8 cellular contexts compared by ENCODE assay signal in the genomic region with DNA sequence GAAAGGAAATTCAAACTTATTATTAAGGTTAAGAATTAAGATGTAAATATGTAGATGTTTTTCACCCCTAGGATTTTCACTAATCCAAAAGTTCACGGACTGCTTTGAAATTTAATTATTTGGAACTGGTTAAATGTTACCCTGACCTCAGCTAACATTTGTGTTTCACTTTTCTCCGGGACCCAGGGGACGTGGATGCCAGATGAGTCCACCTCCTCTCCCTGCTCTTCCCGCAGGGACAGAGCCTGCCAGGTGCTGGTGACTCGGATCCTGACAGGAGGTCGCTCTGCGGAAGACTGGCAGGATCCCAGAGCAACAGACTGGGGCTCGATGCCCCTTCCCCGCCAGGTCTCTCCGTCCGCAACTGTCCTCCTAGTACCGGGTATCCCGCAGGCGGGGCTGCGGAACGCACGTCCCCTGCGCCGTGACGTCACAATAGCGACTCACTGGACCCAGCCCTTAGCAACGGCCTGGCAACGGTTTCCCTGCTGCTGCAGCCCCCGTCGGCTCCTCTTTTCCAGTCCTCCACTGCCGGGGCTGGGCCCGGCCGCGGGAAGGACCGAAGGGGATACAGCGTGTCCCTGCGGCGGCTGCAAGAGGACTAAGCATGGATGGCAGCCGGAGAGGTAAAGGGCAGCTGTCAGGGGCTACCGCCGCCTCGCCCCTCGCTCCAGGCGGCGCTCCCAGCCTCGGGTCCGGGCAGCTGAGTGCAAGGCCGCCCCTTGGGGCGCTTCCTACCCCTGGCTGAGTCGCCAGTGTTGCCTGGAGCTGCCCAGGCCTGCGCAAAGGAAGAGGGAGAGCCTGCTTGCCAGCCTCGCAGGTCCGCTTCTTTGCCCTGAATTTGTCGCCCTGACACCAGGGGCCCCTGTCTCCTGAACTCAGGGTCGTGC. TPM values are rescaled to one million over a fixed set of nuclear protein-coding genes. Genes with fewer than 3 reads are reported as not detected.
DNase-seq lines count a peak whose midpoint lies in the region; ATAC-seq and TF ChIP-seq lines count a peak whose summit lies in the region.

A gene with protein sequence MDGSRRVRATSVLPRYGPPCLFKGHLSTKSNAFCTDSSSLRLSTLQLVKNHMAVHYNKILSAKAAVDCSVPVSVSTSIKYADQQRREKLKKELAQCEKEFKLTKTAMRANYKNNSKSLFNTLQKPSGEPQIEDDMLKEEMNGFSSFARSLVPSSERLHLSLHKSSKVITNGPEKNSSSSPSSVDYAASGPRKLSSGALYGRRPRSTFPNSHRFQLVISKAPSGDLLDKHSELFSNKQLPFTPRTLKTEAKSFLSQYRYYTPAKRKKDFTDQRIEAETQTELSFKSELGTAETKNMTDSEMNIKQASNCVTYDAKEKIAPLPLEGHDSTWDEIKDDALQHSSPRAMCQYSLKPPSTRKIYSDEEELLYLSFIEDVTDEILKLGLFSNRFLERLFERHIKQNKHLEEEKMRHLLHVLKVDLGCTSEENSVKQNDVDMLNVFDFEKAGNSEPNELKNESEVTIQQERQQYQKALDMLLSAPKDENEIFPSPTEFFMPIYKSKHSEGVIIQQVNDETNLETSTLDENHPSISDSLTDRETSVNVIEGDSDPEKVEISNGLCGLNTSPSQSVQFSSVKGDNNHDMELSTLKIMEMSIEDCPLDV (plus strand): TSS at position 446 of the 890 bp plus-strand sequence. CDS start 162 bp downstream, at position 608.

- H3K9me3 Mint-ChIP-seq in activated CD4-positive, alpha-beta memory T cell treated with anti-CD3 and anti-CD28 coated beads, Interleukin-2, amount 10 ng/mL, durations not matched to agents 7 days and 5 days: no peaks in the 10 kb centered on the region

- ATAC-seq in GM19351 (IDR thresholded peaks at IDR 0.05; ENCODE audit: unreplicated experiment) (peak; percentile 99), HG03520 (IDR thresholded peaks at IDR 0.05; ENCODE audit: unreplicated experiment) (peak; percentile 99), right lobe of liver (peak; percentile 98 to 99 (median 98))

- no peaks in the 10 kb centered on the region for H3K9me3 ChIP-seq in right lobe of liver

- CTCF ChIA-PET in activated CD4-positive, alpha-beta memory T cell treated with anti-CD3 and anti-CD28 coated beads, Interleukin-2, amount 10 ng/mL, durations not matched to agents 7 days and 5 days (lab: Charles Lee): interaction anchor here (1.1 to 1.3 kb wide), 2 partner anchors 170 to 441 kb away, joined by 3 read pairs; no protein-coding TSS in a partner anchor

- H3K36me3 Mint-ChIP-seq in activated CD4-positive, alpha-beta memory T cell treated with anti-CD3 and anti-CD28 coated beads, Interleukin-2, amount 10 ng/mL, durations not matched to agents 7 days and 5 days (ENCODE audit: low read depth): no peaks in the 10 kb centered on the region

- POLR2A ChIA-PET in activated CD4-positive, alpha-beta memory T cell treated with anti-CD3 and anti-CD28 coated beads, Interleukin-2, amount 10 ng/mL, durations not matched to agents 7 days and 5 days (lab: Charles Lee): interaction anchor here (1.0 to 1.4 kb wide), 2 partner anchors 196 to 380 kb away, joined by 3 read pairs; no protein-coding TSS in a partner anchor

- H3K27ac Mint-ChIP-seq in activated CD4-positive, alpha-beta memory T cell treated with anti-CD3 and anti-CD28 coated beads, Interleukin-2, amount 10 ng/mL, durations not matched to agents 7 days and 5 days: peak within 1 kb of the TSS; percentile 43

- peak; percentile 69 for TF ChIP-seq POLR2A in right lobe of liver (IDR thresholded peaks at IDR 0.05)

- peak within 1 kb of the TSS; percentile 67 to 94 (median 89) for H3K27ac ChIP-seq in right lobe of liver

- no peaks in the 10 kb centered on the region for H3K36me3 ChIP-seq in right lobe of liver

- WGBS in right lobe of liver (ENCODE audit: insufficient coverage, low coverage, low lambda C conversion rate, missing lambda C conversion rate): 0% methylated on average over 12 of the region's 50 CpGs

- H3K4me1 Mint-ChIP-seq in activated CD4-positive, alpha-beta memory T cell treated with anti-CD3 and anti-CD28 coated beads, Interleukin-2, amount 10 ng/mL, durations not matched to agents 7 days and 5 days: peaks cover 16% of the 10 kb centered on the region

- H3K4me3 ChIP-seq in right lobe of liver: peak within 1 kb of the TSS; percentile 95 to 97 (median 95)

- DNase-seq in CD1c-positive myeloid dendritic cell (ENCODE audit: extremely low spot score) (peak; percentile 88), NCI-H526 treated with DMSO at 0.1 percent for 48 hours (lab: John Stamatoyannopoulos, UW) (peak; percentile 81), ecto neural progenitor cell (ENCODE audit: low spot score) (peak; percentile 97), right lobe of liver (peak; percentile 96 to 97 (median 97))
- peak; percentile 90 for DNase-seq in activated CD4-positive, alpha-beta memory T cell treated with anti-CD3 and anti-CD28 coated beads, Interleukin-2, amount 10 ng/mL, durations not matched to agents 7 days and 5 days
- DNase-seq in stimulated activated CD4-positive, alpha-beta T cell treated with anti-CD3 and anti-CD28 coated beads, Interleukin-4, amount 100 ng/mL, for 24 hours: peak; percentile 84

- no peaks in the 10 kb centered on the region for H3K27me3 ChIP-seq in right lobe of liver

- no peak for TF ChIP-seq CTCF in right lobe of liver (IDR thresholded peaks at IDR 0.05)

- intact Hi-C loops in right lobe of liver (cut with DNase I): no loop called here

- peak within 1 kb of the TSS; percentile 89 for H3K4me3 Mint-ChIP-seq in activated CD4-positive, alpha-beta memory T cell treated with anti-CD3 and anti-CD28 coated beads, Interleukin-2, amount 10 ng/mL, durations not matched to agents 7 days and 5 days

- peaks cover 0 to 6% (median 3%) of the 10 kb centered on the region in 4 donors for H3K4me1 ChIP-seq in right lobe of liver

- H3K27me3 Mint-ChIP-seq in activated CD4-positive, alpha-beta memory T cell treated with anti-CD3 and anti-CD28 coated beads, Interleukin-2, amount 10 ng/mL, durations not matched to agents 7 days and 5 days: peaks cover 7% of the 10 kb centered on the region

RNA-seq across cellular contexts. Expression of the gene that starts here (rescaled TPM):
- total RNA-seq in activated CD4-positive, alpha-beta memory T cell treated with anti-CD3 and anti-CD28 coated beads, Interleukin-2, amount 10 ng/mL, durations not matched to agents 7 days and 5 days: 1 to 10 TPM; 3.7 to 4.0 TPM
- 10 to 100 TPM in 1 of 6 experiments, 1 to 10 TPM in 5; 3.3 to 10.2 (median 5.6) TPM for total RNA-seq in right lobe of liver

Comparison
In these comparisons a context has a peak if more than half of its experiments do, and no peak if none do; other contexts are left out.
1. Peak in every context shown above with its lines: DNase-seq, ATAC-seq, H3K4me3 ChIP-seq and H3K27ac ChIP-seq.